In genomic region chr6:111752476-111752875, GRCh38 we compare ENCODE assay signal across 19 cellular contexts.
DNase-seq lines count a peak whose midpoint lies in the region; ATAC-seq lines count a peak whose summit lies in the region.
"Had no signal": no experiment of that assay in that cellular context is flagged by ENCODE, and none has a peak within 500 bp of the region (broad histone marks: within the 10 kb centered on the region; RNA-seq: fewer than 3 reads in every experiment).

No MANE protein-coding gene starts in this region.

- no peak for ATAC-seq in stimulated activated naive CD8-positive, alpha-beta T cell treated with anti-CD3 and anti-CD28 coated beads, Interleukin-15, Interleukin-2, amounts not matched to agents 100 U/mL and 50 U/mL, for 24 hours
- ATAC-seq in activated naive CD4-positive, alpha-beta T cell treated with anti-CD3 and anti-CD28 coated beads, Interleukin-2, amount 50 U/mL, for 72 hours: no peak
- no peak for ATAC-seq in naive thymus-derived CD4-positive, alpha-beta T cell
- no peak for ATAC-seq in HG03571 (IDR thresholded peaks at IDR 0.05; ENCODE audit: unreplicated experiment)
- ATAC-seq in GM18868 (IDR thresholded peaks at IDR 0.05; ENCODE audit: unreplicated experiment): no peak
- ATAC-seq in GM19397 (IDR thresholded peaks at IDR 0.05; ENCODE audit: unreplicated experiment): no peak
- ATAC-seq: left lung had no signal

- peak overlapping the region; percentile 19 for H3K4me3 ChIP-seq in naive thymus-derived CD4-positive, alpha-beta T cell (ENCODE audit: low read length)
- H3K4me3 ChIP-seq: cardiac muscle cell, left lung, tibial artery had no signal

- intact Hi-C loops in naive thymus-derived CD4-positive, alpha-beta T cell (cut with micrococcal nuclease): loop anchor here (5.0 to 10.0 kb wide), 2 partner anchors 270 to 668 kb away; partner anchors contain the start of genes REV3L (in 1 of the 2) and SLC16A10 (in 1 of the 2)
- intact Hi-C loops in posterior cingulate gyrus (cut with DNase I): no loop called here

- peak overlapping the region; percentile 97 for H3K27ac ChIP-seq in naive thymus-derived CD4-positive, alpha-beta T cell (ENCODE audit: low read depth, low read length)
- H3K27ac ChIP-seq: cardiac muscle cell, tibial artery had no signal

- H3K36me3 Mint-ChIP-seq in stimulated activated naive CD8-positive, alpha-beta T cell treated with anti-CD3 and anti-CD28 coated beads, Interleukin-15, Interleukin-2, amounts not matched to agents 100 ng/mL and 50 ng/mL, for 24 hours (ENCODE audit: low read depth): peaks cover 91% of the 10 kb centered on the region
- H3K36me3 Mint-ChIP-seq in activated naive CD4-positive, alpha-beta T cell treated with anti-CD3 and anti-CD28 coated beads, Interleukin-2, amount 50 U/mL, for 72 hours: peaks cover 59 to 70% of the 10 kb centered on the region in 2 donors
- H3K36me3 Mint-ChIP-seq in naive thymus-derived CD4-positive, alpha-beta T cell: peaks cover 4 to 53% (median 43%) of the 10 kb centered on the region in 5 donors

- no peaks in the 10 kb centered on the region for H3K27me3 Mint-ChIP-seq in stimulated activated naive CD8-positive, alpha-beta T cell treated with anti-CD3 and anti-CD28 coated beads, Interleukin-15, Interleukin-2, amounts not matched to agents 100 ng/mL and 50 ng/mL, for 24 hours
- H3K27me3 Mint-ChIP-seq in naive thymus-derived CD4-positive, alpha-beta T cell: no peaks in the 10 kb centered on the region

- peaks cover 91% of the 10 kb centered on the region in 2 donors for H3K4me1 ChIP-seq in naive thymus-derived CD4-positive, alpha-beta T cell (ENCODE audit: control insufficient read depth in 2 of 2, insufficient read depth in 2 of 2, low read length in 2 of 2)
- H3K4me1 ChIP-seq: tibial artery had no signal

- H3K36me3 ChIP-seq in naive thymus-derived CD4-positive, alpha-beta T cell (ENCODE audit: control insufficient read depth in 2 of 3, insufficient read depth in 3 of 3, low read length in 3 of 3): no peaks in the 10 kb centered on the region
- H3K36me3 ChIP-seq: cardiac muscle cell, left lung, tibial artery had no signal

- H3K27ac Mint-ChIP-seq in stimulated activated naive CD8-positive, alpha-beta T cell treated with anti-CD3 and anti-CD28 coated beads, Interleukin-15, Interleukin-2, amounts not matched to agents 100 ng/mL and 50 ng/mL, for 24 hours: peak overlapping the region; percentile 100
- peak overlapping the region; percentile 85 to 98 for H3K27ac Mint-ChIP-seq in activated naive CD4-positive, alpha-beta T cell treated with anti-CD3 and anti-CD28 coated beads, Interleukin-2, amount 50 U/mL, for 72 hours
- H3K27ac Mint-ChIP-seq in naive thymus-derived CD4-positive, alpha-beta T cell: peak overlapping the region; percentile 90 to 100 (median 98)
- H3K27ac Mint-ChIP-seq: endodermal cell, nephron progenitor cell had no signal

- H3K4me3 Mint-ChIP-seq in stimulated activated naive CD8-positive, alpha-beta T cell treated with anti-CD3 and anti-CD28 coated beads, Interleukin-15, Interleukin-2, amounts not matched to agents 100 ng/mL and 50 ng/mL, for 24 hours: peak overlapping the region; percentile 58
- peak overlapping the region; percentile 48 to 83 (median 68) for H3K4me3 Mint-ChIP-seq in naive thymus-derived CD4-positive, alpha-beta T cell
- H3K4me3 Mint-ChIP-seq: endodermal cell, nephron progenitor cell had no signal

- POLR2A ChIA-PET in naive thymus-derived CD4-positive, alpha-beta T cell (lab: Charles Lee): interaction anchor here (0.7 to 2.5 kb wide), 10 partner anchors 9 to 72 kb away, joined by 3 to 9 read pairs (median 6); no protein-coding TSS in a partner anchor

- no peaks in the 10 kb centered on the region for H3K9me3 Mint-ChIP-seq in stimulated activated naive CD8-positive, alpha-beta T cell treated with anti-CD3 and anti-CD28 coated beads, Interleukin-15, Interleukin-2, amounts not matched to agents 100 ng/mL and 50 ng/mL, for 24 hours
- peaks cover 0 to 4% of the 10 kb centered on the region in 2 donors for H3K9me3 Mint-ChIP-seq in activated naive CD4-positive, alpha-beta T cell treated with anti-CD3 and anti-CD28 coated beads, Interleukin-2, amount 50 U/mL, for 72 hours
- peaks cover 0 to 5% (median 0%) of the 10 kb centered on the region in 11 donors for H3K9me3 Mint-ChIP-seq in naive thymus-derived CD4-positive, alpha-beta T cell
- H3K9me3 Mint-ChIP-seq: endodermal cell, nephron progenitor cell had no signal

- no peak for DNase-seq in stimulated activated naive CD8-positive, alpha-beta T cell treated with anti-CD3 and anti-CD28 coated beads, Interleukin-15, Interleukin-2, amounts not matched to agents 100 U/mL and 50 U/mL, for 24 hours
- no peak for DNase-seq in activated naive CD4-positive, alpha-beta T cell treated with anti-CD3 and anti-CD28 coated beads, Interleukin-2, amount 50 U/mL, for 72 hours (ENCODE audit: low spot score in 2 of 2)
- DNase-seq in naive thymus-derived CD4-positive, alpha-beta T cell: no peak
- DNase-seq in posterior cingulate gyrus: no peak
- DNase-seq: activated CD4-positive, alpha-beta T cell treated with anti-CD3 and anti-CD28 coated beads for 48 hours; DMS53; endodermal cell; HCEC 1CT; left lung; nephron progenitor cell; NK-92 treated with Interleukin-12 subunit alpha and Interleukin-12 subunit beta, amount 100 ng/mL, for 24 hours; retina; T-helper 9 cell; tibial artery had no signal

- no peaks in the 10 kb centered on the region for H3K27me3 ChIP-seq in naive thymus-derived CD4-positive, alpha-beta T cell (ENCODE audit: control insufficient read depth in 2 of 2, insufficient read depth in 2 of 2, low read length in 2 of 2)
- H3K27me3 ChIP-seq: cardiac muscle cell, left lung, tibial artery had no signal

- CTCF ChIA-PET in naive thymus-derived CD4-positive, alpha-beta T cell (lab: Charles Lee): interaction anchor here (1.2 to 2.3 kb wide), 3 partner anchors 43 to 121 kb away, joined by 3 to 13 read pairs (median 6); partner anchors contain the start of gene FYN

- H3K4me1 Mint-ChIP-seq in stimulated activated naive CD8-positive, alpha-beta T cell treated with anti-CD3 and anti-CD28 coated beads, Interleukin-15, Interleukin-2, amounts not matched to agents 100 ng/mL and 50 ng/mL, for 24 hours (ENCODE audit: low read depth): peaks cover 92% of the 10 kb centered on the region
- H3K4me1 Mint-ChIP-seq in naive thymus-derived CD4-positive, alpha-beta T cell: peaks cover 58 to 98% (median 95%) of the 10 kb centered on the region in 7 donors

- no peaks in the 10 kb centered on the region for H3K9me3 ChIP-seq in naive thymus-derived CD4-positive, alpha-beta T cell (ENCODE audit: control insufficient read depth in 2 of 3, low read length in 3 of 3)
- H3K9me3 ChIP-seq: left lung, tibial artery had no signal
